Comparison of ENCODE assay signal across 10 cellular contexts in the genomic region with DNA sequence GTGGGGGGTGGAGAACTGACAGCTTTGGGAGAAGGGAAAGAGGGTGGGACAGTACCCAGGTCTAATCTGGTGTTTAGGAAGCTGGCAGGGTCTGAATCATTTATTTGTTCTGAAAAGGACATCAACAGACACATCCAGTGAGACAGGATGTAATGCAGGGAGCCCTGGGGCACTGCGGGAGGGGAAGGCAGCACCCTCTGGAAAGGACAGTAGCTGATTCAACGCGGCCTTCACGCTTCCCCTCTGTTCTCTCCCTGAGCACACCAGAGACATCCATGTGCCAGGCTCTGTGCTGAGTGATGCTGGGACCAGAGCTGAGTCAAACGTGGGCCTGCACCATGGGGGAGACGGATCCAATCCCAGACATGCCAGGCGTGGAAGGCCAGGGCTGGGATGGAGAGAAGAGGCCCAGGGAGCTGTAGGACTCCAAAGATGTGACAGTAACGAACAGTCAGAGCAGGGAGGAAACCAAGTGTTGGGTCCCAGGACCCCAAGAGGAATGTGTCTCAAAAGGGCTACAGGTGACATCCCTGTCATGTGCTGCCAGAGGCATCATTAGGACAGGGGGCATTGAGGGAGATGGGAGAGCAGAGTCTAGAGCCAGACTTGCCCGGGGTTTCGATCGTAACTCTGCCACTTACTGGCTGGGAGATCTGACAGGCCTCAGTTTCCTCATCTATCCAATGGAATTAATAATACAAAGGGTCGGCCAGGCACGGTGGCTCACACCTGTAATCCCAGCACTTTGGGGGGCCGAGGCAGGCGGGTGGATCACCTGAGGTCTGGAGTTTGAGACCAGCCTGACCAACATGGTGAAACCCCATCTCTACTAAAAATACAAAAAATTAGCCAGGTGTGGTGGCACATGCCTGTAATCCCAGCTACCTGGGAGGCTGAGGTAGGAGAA. TPM values are rescaled to one million over a fixed set of nuclear protein-coding genes. Genes with fewer than 3 reads are reported as not detected.
DNase-seq lines count a peak whose midpoint lies in the region; ATAC-seq and TF ChIP-seq lines count a peak whose summit lies in the region.
"Had no signal": no experiment of that assay in that cellular context is flagged by ENCODE, and none has a peak within 500 bp of the region (broad histone marks: within the 10 kb centered on the region; RNA-seq: fewer than 3 reads in every experiment).

No MANE protein-coding gene starts in this region.

- no peaks in the 10 kb centered on the region for H3K27me3 Mint-ChIP-seq in HFFc6 (ENCODE audit: insufficient read depth)
- H3K27me3 Mint-ChIP-seq in activated CD4-positive, alpha-beta memory T cell treated with anti-CD3 and anti-CD28 coated beads, Interleukin-2, amount 10 ng/mL, durations not matched to agents 7 days and 5 days = no peaks in the 10 kb centered on the region

- ATAC-seq in stimulated activated effector memory CD8-positive, alpha-beta T cell treated with anti-CD3 and anti-CD28 coated beads, Interleukin-12 subunit alpha, Interleukin-12 subunit beta, amount 100 ng/mL, for 72 hours = no peak
- no peak for ATAC-seq in HG03378 (IDR thresholded peaks at IDR 0.05; ENCODE audit: unreplicated experiment)

- H3K4me1 Mint-ChIP-seq in HFFc6 (ENCODE audit: low read depth) = peaks cover 48% of the 10 kb centered on the region
- H3K4me1 Mint-ChIP-seq in activated CD4-positive, alpha-beta memory T cell treated with anti-CD3 and anti-CD28 coated beads, Interleukin-2, amount 10 ng/mL, durations not matched to agents 7 days and 5 days = peaks cover 64% of the 10 kb centered on the region
- peaks cover 56% of the 10 kb centered on the region for H3K4me1 Mint-ChIP-seq in stimulated activated effector memory CD8-positive, alpha-beta T cell treated with anti-CD3 and anti-CD28 coated beads, Interleukin-12 subunit alpha, Interleukin-12 subunit beta, amount 100 ng/mL, for 72 hours

- peaks cover 5% of the 10 kb centered on the region; the same call in 1 of the 2 replicates for H3K36me3 Mint-ChIP-seq in HFFc6 (ENCODE audit: low read depth)
- peaks cover 23% of the 10 kb centered on the region for H3K36me3 Mint-ChIP-seq in activated CD4-positive, alpha-beta memory T cell treated with anti-CD3 and anti-CD28 coated beads, Interleukin-2, amount 10 ng/mL, durations not matched to agents 7 days and 5 days (ENCODE audit: low read depth)
- peaks cover 76% of the 10 kb centered on the region for H3K36me3 Mint-ChIP-seq in stimulated activated effector memory CD8-positive, alpha-beta T cell treated with anti-CD3 and anti-CD28 coated beads, Interleukin-12 subunit alpha, Interleukin-12 subunit beta, amount 100 ng/mL, for 72 hours

- POLR2A ChIA-PET in activated CD4-positive, alpha-beta memory T cell treated with anti-CD3 and anti-CD28 coated beads, Interleukin-2, amount 10 ng/mL, durations not matched to agents 7 days and 5 days (lab: Charles Lee) = interaction anchor here (0.7 to 2.9 kb wide), 6 partner anchors 8 to 206 kb away, joined by 3 to 35 read pairs (median 5); a partner anchor contains a TSS

- H3K27ac Mint-ChIP-seq in HFFc6 = peak overlapping the region; percentile 98
- H3K27ac Mint-ChIP-seq in activated CD4-positive, alpha-beta memory T cell treated with anti-CD3 and anti-CD28 coated beads, Interleukin-2, amount 10 ng/mL, durations not matched to agents 7 days and 5 days = peak overlapping the region; percentile 44
- H3K27ac Mint-ChIP-seq in stimulated activated effector memory CD8-positive, alpha-beta T cell treated with anti-CD3 and anti-CD28 coated beads, Interleukin-12 subunit alpha, Interleukin-12 subunit beta, amount 100 ng/mL, for 72 hours = peak overlapping the region; percentile 92

- H3K4me3 Mint-ChIP-seq in HFFc6 = peak overlapping the region; percentile 67
- H3K4me3 Mint-ChIP-seq in activated CD4-positive, alpha-beta memory T cell treated with anti-CD3 and anti-CD28 coated beads, Interleukin-2, amount 10 ng/mL, durations not matched to agents 7 days and 5 days = peak overlapping the region; percentile 61
- H3K4me3 Mint-ChIP-seq in stimulated activated effector memory CD8-positive, alpha-beta T cell treated with anti-CD3 and anti-CD28 coated beads, Interleukin-12 subunit alpha, Interleukin-12 subunit beta, amount 100 ng/mL, for 72 hours = peak overlapping the region; percentile 92

- CTCF ChIA-PET in activated CD4-positive, alpha-beta memory T cell treated with anti-CD3 and anti-CD28 coated beads, Interleukin-2, amount 10 ng/mL, durations not matched to agents 7 days and 5 days (lab: Charles Lee) = interaction anchor here (1.0 to 1.3 kb wide), 2 partner anchors 25 to 43 kb away, joined by 4 read pairs; no protein-coding TSS in a partner anchor

- DNase-seq in HFFc6 (peak; percentile 6), globus pallidus (ENCODE audit: low spot score) (peak; percentile 45), RKO (ENCODE audit: low spot score) (no peak), NOMO-1 (lab: John Stamatoyannopoulos, UW; ENCODE audit: unreplicated experiment in 2 of 2) (no peak), NCI-H1092 treated with DMSO at 0.1 percent for 48 hours (lab: John Stamatoyannopoulos, UW) (no peak)
- DNase-seq in activated CD4-positive, alpha-beta memory T cell treated with anti-CD3 and anti-CD28 coated beads, Interleukin-2, amount 10 ng/mL, durations not matched to agents 7 days and 5 days = no peak
- DNase-seq in stimulated activated effector memory CD8-positive, alpha-beta T cell treated with anti-CD3 and anti-CD28 coated beads, Interleukin-12 subunit alpha, Interleukin-12 subunit beta, amount 100 ng/mL, for 72 hours (ENCODE audit: low spot score in 2 of 2) = no peak
- DNase-seq: NCI-H187 had no signal

- no peak for TF ChIP-seq CTCF in HFFc6 (IDR thresholded peaks at IDR 0.05)

- no peaks in the 10 kb centered on the region for H3K9me3 Mint-ChIP-seq in HFFc6
- no peaks in the 10 kb centered on the region for H3K9me3 Mint-ChIP-seq in activated CD4-positive, alpha-beta memory T cell treated with anti-CD3 and anti-CD28 coated beads, Interleukin-2, amount 10 ng/mL, durations not matched to agents 7 days and 5 days
- H3K9me3 Mint-ChIP-seq in stimulated activated effector memory CD8-positive, alpha-beta T cell treated with anti-CD3 and anti-CD28 coated beads, Interleukin-12 subunit alpha, Interleukin-12 subunit beta, amount 100 ng/mL, for 72 hours = no peaks in the 10 kb centered on the region

RNA-seq across cellular contexts. Expression of a gene that starts 1.7 kb away (rescaled TPM):
- 100 to 1,000 TPM; 109 to 157 (median 132) TPM for total RNA-seq in HFFc6 (2021; fragmentation: NEBNext Ultra II Directional; extraction: Animal tissue kit (Norgen Biotek cat#: 25700))
- total RNA-seq in activated CD4-positive, alpha-beta memory T cell treated with anti-CD3 and anti-CD28 coated beads, Interleukin-2, amount 10 ng/mL, durations not matched to agents 7 days and 5 days = 100 to 1,000 TPM; 126 to 131 TPM

RNA-seq across cellular contexts. Expression of a gene that starts 4.3 kb away (rescaled TPM):
- 1 to 10 TPM in 3 of 6 experiments, under 1 TPM in 3; 0.60 to 2.3 (median 0.94) TPM for total RNA-seq in HFFc6 (2021; fragmentation: NEBNext Ultra II Directional; extraction: Animal tissue kit (Norgen Biotek cat#: 25700))
- 1 to 10 TPM; 6.4 to 8.2 TPM for total RNA-seq in activated CD4-positive, alpha-beta memory T cell treated with anti-CD3 and anti-CD28 coated beads, Interleukin-2, amount 10 ng/mL, durations not matched to agents 7 days and 5 days
- total RNA-seq: myocyte had no signal

RNA-seq across cellular contexts. Expression of a gene that starts 8.0 kb away (rescaled TPM):
- not detected for total RNA-seq in HFFc6 (2021; fragmentation: NEBNext Ultra II Directional; extraction: Animal tissue kit (Norgen Biotek cat#: 25700))
- total RNA-seq in activated CD4-positive, alpha-beta memory T cell treated with anti-CD3 and anti-CD28 coated beads, Interleukin-2, amount 10 ng/mL, durations not matched to agents 7 days and 5 days = 100 to 1,000 TPM; 417 to 428 TPM
- total RNA-seq: myocyte had no signal

RNA-seq across cellular contexts. Expression of a gene that starts 22.5 kb away (rescaled TPM):
- total RNA-seq in HFFc6 (2021; fragmentation: NEBNext Ultra II Directional; extraction: Animal tissue kit (Norgen Biotek cat#: 25700)) = 1 to 10 TPM in 2 of 6 experiments, under 1 TPM in 4; 0.79 to 1.6 (median 0.89) TPM
- 1 to 10 TPM; 2.3 to 2.5 TPM for total RNA-seq in activated CD4-positive, alpha-beta memory T cell treated with anti-CD3 and anti-CD28 coated beads, Interleukin-2, amount 10 ng/mL, durations not matched to agents 7 days and 5 days

RNA-seq across cellular contexts. Expression of a gene that starts 23.3 kb away (rescaled TPM):
- total RNA-seq in HFFc6 (2021; fragmentation: NEBNext Ultra II Directional; extraction: Animal tissue kit (Norgen Biotek cat#: 25700)) = not detected
- total RNA-seq in activated CD4-positive, alpha-beta memory T cell treated with anti-CD3 and anti-CD28 coated beads, Interleukin-2, amount 10 ng/mL, durations not matched to agents 7 days and 5 days = not detected
- total RNA-seq: myocyte had no signal

Comparison
In these comparisons a context has a peak if more than half of its experiments do, and no peak if none do; other contexts are left out.
1. DNase-seq: peak in HFFc6 (single experiment) and globus pallidus (single experiment); none in activated CD4-positive, alpha-beta memory T cell treated with anti-CD3 and anti-CD28 coated beads, Interleukin-2, amount 10 ng/mL, durations not matched to agents 7 days and 5 days (single experiment), stimulated activated effector memory CD8-positive, alpha-beta T cell treated with anti-CD3 and anti-CD28 coated beads, Interleukin-12 subunit alpha, Interleukin-12 subunit beta, amount 100 ng/mL, for 72 hours (0 of 2), RKO (single experiment), NOMO-1 (0 of 2) and NCI-H1092 treated with DMSO at 0.1 percent for 48 hours (single experiment).
2. H3K27ac Mint-ChIP-seq: peak in every context shown above with its lines; median percentile 98 in HFFc6; 92 in stimulated activated effector memory CD8-positive, alpha-beta T cell treated with anti-CD3 and anti-CD28 coated beads, Interleukin-12 subunit alpha, Interleukin-12 subunit beta, amount 100 ng/mL, for 72 hours; 44 in activated CD4-positive, alpha-beta memory T cell treated with anti-CD3 and anti-CD28 coated beads, Interleukin-2, amount 10 ng/mL, durations not matched to agents 7 days and 5 days.
3. RNA of a gene that starts 8.0 kb away (total RNA-seq): 417 to 428 TPM in activated CD4-positive, alpha-beta memory T cell treated with anti-CD3 and anti-CD28 coated beads, Interleukin-2, amount 10 ng/mL, durations not matched to agents 7 days and 5 days; not detected in HFFc6; every median in the first group is over 100 times any median in the second.
4. Peak in every context shown above with its lines, with median percentiles within 50 percentile points of each other: H3K4me3 Mint-ChIP-seq.